In the genomic region with DNA sequence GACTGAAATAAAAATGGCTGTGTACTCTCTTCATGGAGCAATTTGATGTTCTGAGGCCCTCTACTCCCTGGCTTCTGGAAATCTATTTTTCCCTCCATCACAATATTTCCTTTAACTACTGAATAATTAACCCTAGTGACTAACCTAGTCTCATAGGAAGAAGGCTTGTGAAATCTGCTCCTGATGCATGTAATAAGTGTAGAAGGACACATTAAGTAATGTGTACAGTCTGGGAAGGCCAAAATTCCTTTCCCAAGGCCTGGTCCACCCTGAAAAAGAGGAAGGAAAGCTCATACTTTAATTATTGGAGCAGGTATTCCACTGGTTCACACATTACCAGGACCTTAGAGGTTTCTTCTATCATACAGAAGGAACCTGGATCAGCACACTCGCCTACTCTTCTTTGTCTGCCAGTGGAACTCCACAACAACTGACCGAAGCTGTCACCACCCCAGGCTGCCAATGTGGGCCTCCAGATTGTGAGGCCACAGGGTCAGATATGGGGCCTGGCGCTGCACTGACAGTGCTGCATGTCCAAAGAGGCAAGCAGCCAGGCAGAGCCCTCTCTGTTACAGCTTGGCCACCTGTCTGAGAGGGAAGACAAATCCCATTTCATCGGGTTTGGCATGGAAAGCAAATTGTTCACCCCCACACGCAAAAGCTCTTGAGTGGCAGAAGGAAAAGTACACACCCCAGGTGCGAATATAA, we compare ENCODE assay signal across 11 cellular contexts. TPM values are rescaled to one million over a fixed set of nuclear protein-coding genes. Genes with fewer than 3 reads are reported as not detected.
DNase-seq lines count a peak whose midpoint lies in the region; ATAC-seq and TF ChIP-seq lines count a peak whose summit lies in the region.
"Had no signal": no experiment of that assay in that cellular context is flagged by ENCODE, and none has a peak within 500 bp of the region (broad histone marks: within the 10 kb centered on the region; RNA-seq: fewer than 3 reads in every experiment).

No MANE protein-coding gene starts in this region.

- peaks cover 98% of the 10 kb centered on the region for H3K4me1 Mint-ChIP-seq in activated T-cell treated with anti-CD3 and anti-CD28 coated beads, Interleukin-2, amount 50 U/mL, for 24 hours (ENCODE audit: low read depth)
- peaks cover 10% of the 10 kb centered on the region for H3K4me1 Mint-ChIP-seq in progenitor cell of endocrine pancreas (ENCODE audit: low read depth)

- 62 to 75% (median 67%) methylated on average over 6 of the region's 6 CpGs for WGBS in stomach, 5 donors

- H3K9me3 Mint-ChIP-seq in activated T-cell treated with anti-CD3 and anti-CD28 coated beads, Interleukin-2, amount 50 U/mL, for 24 hours, result no peaks in the 10 kb centered on the region
- H3K9me3 Mint-ChIP-seq in progenitor cell of endocrine pancreas (ENCODE audit: low read depth), result no peaks in the 10 kb centered on the region
- H3K9me3 Mint-ChIP-seq: central memory CD8-positive, alpha-beta T cell had no signal

- peaks cover 87% of the 10 kb centered on the region for H3K36me3 Mint-ChIP-seq in activated T-cell treated with anti-CD3 and anti-CD28 coated beads, Interleukin-2, amount 50 U/mL, for 24 hours (ENCODE audit: low read depth)
- no peaks in the 10 kb centered on the region for H3K36me3 Mint-ChIP-seq in progenitor cell of endocrine pancreas (ENCODE audit: insufficient read depth)

- ATAC-seq in GM18873 (IDR thresholded peaks at IDR 0.05; ENCODE audit: low FRiP score, unreplicated experiment), result no peak

- no peak overlapping the region for H3K4me3 Mint-ChIP-seq in activated T-cell treated with anti-CD3 and anti-CD28 coated beads, Interleukin-2, amount 50 U/mL, for 24 hours
- no peak overlapping the region for H3K4me3 Mint-ChIP-seq in progenitor cell of endocrine pancreas (ENCODE audit: low read depth)
- H3K4me3 Mint-ChIP-seq: central memory CD8-positive, alpha-beta T cell had no signal

- peak overlapping the region; percentile 65 for H3K27ac ChIP-seq in left ventricle myocardium inferior (replicated peaks)
- H3K27ac ChIP-seq in stomach, result peak overlapping the region in 4 of 5 donors; percentile 19 to 59 (median 38)

- peak overlapping the region; percentile 99 for H3K27ac Mint-ChIP-seq in activated T-cell treated with anti-CD3 and anti-CD28 coated beads, Interleukin-2, amount 50 U/mL, for 24 hours
- no peak overlapping the region for H3K27ac Mint-ChIP-seq in progenitor cell of endocrine pancreas

- no peaks in the 10 kb centered on the region for H3K27me3 Mint-ChIP-seq in activated T-cell treated with anti-CD3 and anti-CD28 coated beads, Interleukin-2, amount 50 U/mL, for 24 hours
- H3K27me3 Mint-ChIP-seq in progenitor cell of endocrine pancreas, result peaks cover 2% of the 10 kb centered on the region
- H3K27me3 Mint-ChIP-seq: central memory CD8-positive, alpha-beta T cell had no signal

- intact Hi-C loops in left ventricle myocardium inferior (cut with micrococcal nuclease), result no loop called here
- intact Hi-C loops in stomach (cut with DNase I; ENCODE audit: low total_unique reads), result no loop called here

- no peaks in the 10 kb centered on the region for H3K36me3 ChIP-seq in left ventricle myocardium inferior
- H3K36me3 ChIP-seq in stomach, result no peaks in the 10 kb centered on the region

- H3K9me3 ChIP-seq in left ventricle myocardium inferior (replicated peaks) (no peaks in the 10 kb centered on the region), stomach (no peaks in the 10 kb centered on the region)

- H3K4me1 ChIP-seq in left ventricle myocardium inferior (peaks cover 78% of the 10 kb centered on the region), stomach (peaks cover 3 to 45% (median 31%) of the 10 kb centered on the region in 4 donors)

- no peak for DNase-seq in activated T-cell treated with anti-CD3 and anti-CD28 coated beads, Interleukin-2, amount 50 U/mL, for 24 hours
- no peak for DNase-seq in activated T-cell treated with anti-CD3 and anti-CD28 coated beads, Interleukin-2, amount 50 U/mL, for 48 hours
- DNase-seq in amniotic epithelial cell (ENCODE audit: low read depth) (peak; percentile 70), left ventricle myocardium inferior (peak; percentile 79), stomach (no peak), NOMO-1 (lab: John Stamatoyannopoulos, UW; ENCODE audit: unreplicated experiment in 2 of 2) (no peak), progenitor cell of endocrine pancreas (ENCODE audit: low spot score, unreplicated experiment) (no peak)
- DNase-seq: H7, NCI-H2081 treated with DMSO at 0.1 percent for 48 hours had no signal

- H3K4me3 ChIP-seq in left ventricle myocardium inferior, result no peak overlapping the region
- no peak overlapping the region for H3K4me3 ChIP-seq in stomach

- no peak for TF ChIP-seq POLR2A in stomach (IDR thresholded peaks at IDR 0.05)

- no peaks in the 10 kb centered on the region for H3K27me3 ChIP-seq in left ventricle myocardium inferior (ENCODE audit: low read depth)
- no peaks in the 10 kb centered on the region for H3K27me3 ChIP-seq in stomach

- TF ChIP-seq EP300 in stomach (IDR thresholded peaks at IDR 0.05), result no peak

- TF ChIP-seq CTCF in left ventricle myocardium inferior (IDR thresholded peaks at IDR 0.05; ENCODE audit: borderline replicate concordance), result no peak
- no peak for TF ChIP-seq CTCF in stomach (IDR thresholded peaks at IDR 0.05)
- no peak for TF ChIP-seq CTCF in progenitor cell of endocrine pancreas (IDR thresholded peaks at IDR 0.05; ENCODE audit: unreplicated experiment)

RNA-seq across cellular contexts. Expression of a gene that starts 54.4 kb away (rescaled TPM):
- total RNA-seq in left ventricle myocardium inferior (13.6 TPM), stomach (10 to 100 TPM; 10.5 to 48.3 (median 29.7) TPM), progenitor cell of endocrine pancreas (37.8 and 38.9 TPM in 2 replicates)
- 10 to 100 TPM; 13.4 to 53.8 (median 17.0) TPM for polyA plus RNA-seq in stomach

Comparison
In these comparisons a context has a peak if more than half of its experiments do, and no peak if none do; other contexts are left out.
1. DNase-seq: peak in amniotic epithelial cell (single experiment) and left ventricle myocardium inferior (single experiment); none in activated T-cell treated with anti-CD3 and anti-CD28 coated beads, Interleukin-2, amount 50 U/mL, for 24 hours (single experiment), activated T-cell treated with anti-CD3 and anti-CD28 coated beads, Interleukin-2, amount 50 U/mL, for 48 hours (0 of 2), stomach (single experiment), NOMO-1 (0 of 2) and progenitor cell of endocrine pancreas (single experiment).